In the genomic region with DNA sequence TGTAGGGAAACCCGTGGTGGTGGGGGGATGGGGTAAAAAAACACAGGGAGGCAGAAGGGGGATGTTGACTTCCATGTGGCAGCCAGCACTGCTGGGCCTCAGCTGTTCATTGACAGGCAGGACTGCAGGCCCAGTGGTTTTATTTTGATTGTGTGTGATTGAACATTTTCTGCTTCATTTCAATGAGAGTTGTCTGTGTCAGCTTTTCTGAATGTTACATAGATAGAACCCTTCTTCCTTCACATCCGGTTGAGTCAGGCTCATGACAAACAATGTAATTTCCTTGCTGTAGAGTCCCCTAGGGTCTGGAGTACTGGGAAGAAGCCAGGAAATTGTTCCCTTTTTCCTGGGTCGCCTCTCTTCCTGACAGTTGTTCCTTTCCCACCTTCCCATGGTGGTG, we compare ENCODE assay signal across 13 cellular contexts. TPM values are rescaled to one million over a fixed set of nuclear protein-coding genes. Genes with fewer than 3 reads are reported as not detected.
DNase-seq lines count a peak whose midpoint lies in the region; ATAC-seq and TF ChIP-seq lines count a peak whose summit lies in the region.
"Had no signal": no experiment of that assay in that cellular context is flagged by ENCODE, and none has a peak within 500 bp of the region (broad histone marks: within the 10 kb centered on the region; RNA-seq: fewer than 3 reads in every experiment).

No MANE protein-coding gene starts in this region.

- peak; percentile 15 for ATAC-seq in activated T-helper 17 cell treated with anti-CD3 and anti-CD28 coated beads, Interleukin-2, amount 50 U/mL, for 72 hours (replicated peaks)
- ATAC-seq in left ventricle myocardium superior = peak; percentile 33

- TF ChIP-seq EP300 in esophagus muscularis mucosa (IDR thresholded peaks at IDR 0.05) = no peak

- DNase-seq in A172 (ENCODE audit: low spot score) (peak; percentile 54), H7 (peak; percentile 40), left ventricle myocardium superior (no peak), esophagus muscularis mucosa (ENCODE audit: extremely low spot score) (no peak), SK-N-DZ (ENCODE audit: low spot score) (no peak), DMS79 treated with DMSO at 0.1 percent for 48 hours (lab: John Stamatoyannopoulos, UW) (no peak), cerebellar nuclear complex (lab: John Stamatoyannopoulos, UW) (no peak)
- DNase-seq: activated CD8-positive, alpha-beta memory T cell treated with anti-CD3 and anti-CD28 coated beads, Interleukin-2, amount 50 U/mL, for 48 hours; MV-4-11; tibial artery had no signal

- no peak for TF ChIP-seq POLR2A in esophagus muscularis mucosa (IDR thresholded peaks at IDR 0.05; ENCODE audit: low read depth)

- H3K9me3 Mint-ChIP-seq in activated T-helper 17 cell treated with anti-CD3 and anti-CD28 coated beads, Interleukin-2, amount 50 U/mL, for 72 hours = no peaks in the 10 kb centered on the region

- no peak overlapping the region for H3K4me3 Mint-ChIP-seq in activated T-helper 17 cell treated with anti-CD3 and anti-CD28 coated beads, Interleukin-2, amount 50 U/mL, for 72 hours

- no peaks in the 10 kb centered on the region for H3K36me3 Mint-ChIP-seq in activated T-helper 17 cell treated with anti-CD3 and anti-CD28 coated beads, Interleukin-2, amount 50 U/mL, for 72 hours (ENCODE audit: low read depth)

- H3K27ac Mint-ChIP-seq in activated T-helper 17 cell treated with anti-CD3 and anti-CD28 coated beads, Interleukin-2, amount 50 U/mL, for 72 hours = peak overlapping the region; percentile 11

- peaks cover 9% of the 10 kb centered on the region for H3K4me1 Mint-ChIP-seq in activated T-helper 17 cell treated with anti-CD3 and anti-CD28 coated beads, Interleukin-2, amount 50 U/mL, for 72 hours

- no peak overlapping the region for H3K4me3 ChIP-seq in H7 (ENCODE audit: insufficient read depth, low read depth, low read length)
- no peak overlapping the region for H3K4me3 ChIP-seq in esophagus muscularis mucosa
- H3K4me3 ChIP-seq: ascending aorta, tibial artery had no signal

- intact Hi-C loops in left ventricle myocardium superior (cut with micrococcal nuclease) = no loop called here
- intact Hi-C loops in esophagus muscularis mucosa (cut with DNase I) = no loop called here

- no peak for TF ChIP-seq CTCF in esophagus muscularis mucosa (IDR thresholded peaks at IDR 0.05)

- H3K36me3 ChIP-seq in H7 (replicated peaks; ENCODE audit: control insufficient read depth, insufficient read depth, low read length) (no peaks in the 10 kb centered on the region), esophagus muscularis mucosa (no peaks in the 10 kb centered on the region)
- H3K36me3 ChIP-seq: ascending aorta, tibial artery had no signal

- no peaks in the 10 kb centered on the region for H3K27me3 Mint-ChIP-seq in activated T-helper 17 cell treated with anti-CD3 and anti-CD28 coated beads, Interleukin-2, amount 50 U/mL, for 72 hours

- H3K27ac ChIP-seq in esophagus muscularis mucosa (replicated peaks in 1 of 4) = no peak overlapping the region
- H3K27ac ChIP-seq: ascending aorta, C4-2B, tibial artery had no signal

- peaks cover 5% of the 10 kb centered on the region; the same call in 1 of the 2 replicates for H3K27me3 ChIP-seq in H7 (ENCODE audit: control insufficient read depth, insufficient read depth, low read length)
- peaks cover 0 to 7% (median 0%) of the 10 kb centered on the region in 4 donors for H3K27me3 ChIP-seq in esophagus muscularis mucosa
- H3K27me3 ChIP-seq: ascending aorta, tibial artery had no signal

- no peaks in the 10 kb centered on the region for H3K9me3 ChIP-seq in esophagus muscularis mucosa
- H3K9me3 ChIP-seq: ascending aorta, tibial artery had no signal

- H3K4me1 ChIP-seq in esophagus muscularis mucosa = peaks cover 0 to under 1% (median 0%) of the 10 kb centered on the region in 4 donors
- H3K4me1 ChIP-seq: ascending aorta, tibial artery had no signal

- WGBS in esophagus muscularis mucosa = 14% methylated on average over 3 of the region's 3 CpGs

RNA-seq across cellular contexts. Expression of a gene that starts 8.2 kb away (rescaled TPM):
- total RNA-seq in A172 (2014; rRNA removed; shearing (Covaris generic)) = 1.1 and 1.5 TPM in 2 replicates
- total RNA-seq in H7 (2014; rRNA removed; shearing (Covaris generic)) = 40.0 and 40.3 TPM in 2 replicates
- 1 to 10 TPM; 2.4 to 9.6 TPM for total RNA-seq in activated T-helper 17 cell treated with anti-CD3 and anti-CD28 coated beads, Interleukin-2, amount 50 U/mL, for 72 hours
- total RNA-seq in left ventricle myocardium superior (2.3 TPM), esophagus muscularis mucosa (1 to 10 TPM; 4.2 to 7.2 (median 7.0) TPM)
- 13.3 and 13.8 TPM in 2 replicates for polyA plus RNA-seq in SK-N-DZ (2014; cell fraction: cytosol; rRNA removed)
- polyA plus RNA-seq in SK-N-DZ (2014; cell fraction: nucleus; rRNA removed) = 6.0 and 7.1 TPM in 2 replicates

RNA-seq across cellular contexts. Expression of a gene that starts 26.9 kb away (rescaled TPM):
- total RNA-seq in A172 (2014; rRNA removed; shearing (Covaris generic)) = 124 and 129 TPM in 2 replicates
- 154 and 185 TPM in 2 replicates for total RNA-seq in H7 (2014; rRNA removed; shearing (Covaris generic))
- total RNA-seq in activated T-helper 17 cell treated with anti-CD3 and anti-CD28 coated beads, Interleukin-2, amount 50 U/mL, for 72 hours = 100 to 1,000 TPM; 242 to 337 TPM
- 1,577 TPM for total RNA-seq in left ventricle myocardium superior
- 10 to 100 TPM; 58.6 to 86.2 (median 75.5) TPM for total RNA-seq in esophagus muscularis mucosa
- 284 and 377 TPM in 2 replicates for polyA plus RNA-seq in SK-N-DZ (2014; cell fraction: cytosol; rRNA removed)
- polyA plus RNA-seq in SK-N-DZ (2014; cell fraction: nucleus; rRNA removed) = 228 and 275 TPM in 2 replicates

RNA-seq across cellular contexts. Expression of a gene that starts 30.6 kb away (rescaled TPM):
- 4.7 and 5.9 TPM in 2 replicates for total RNA-seq in A172 (2014; rRNA removed; shearing (Covaris generic))
- total RNA-seq in H7 (2014; rRNA removed; shearing (Covaris generic)) = 17.7 and 23.0 TPM in 2 replicates
- 1 to 10 TPM; 5.1 to 5.3 TPM for total RNA-seq in activated T-helper 17 cell treated with anti-CD3 and anti-CD28 coated beads, Interleukin-2, amount 50 U/mL, for 72 hours
- 2.8 TPM for total RNA-seq in left ventricle myocardium superior
- 1 to 10 TPM; 3.3 to 6.4 (median 4.3) TPM for total RNA-seq in esophagus muscularis mucosa
- 49.6 and 50.5 TPM in 2 replicates for polyA plus RNA-seq in SK-N-DZ (2014; cell fraction: cytosol; rRNA removed)
- polyA plus RNA-seq in SK-N-DZ (2014; cell fraction: nucleus; rRNA removed) = 80.5 and 89.5 TPM in 2 replicates

RNA-seq across cellular contexts. Expression of a gene that starts 58.1 kb away (rescaled TPM):
- total RNA-seq in A172 (2014; rRNA removed; shearing (Covaris generic)) = 26.6 and 28.6 TPM in 2 replicates
- total RNA-seq in H7 (2014; rRNA removed; shearing (Covaris generic)) = 52.1 and 72.0 TPM in 2 replicates
- 10 to 100 TPM; 65.6 to 98.3 TPM for total RNA-seq in activated T-helper 17 cell treated with anti-CD3 and anti-CD28 coated beads, Interleukin-2, amount 50 U/mL, for 72 hours
- total RNA-seq in left ventricle myocardium superior = 110 TPM
- 10 to 100 TPM; 60.8 to 92.0 (median 84.3) TPM for total RNA-seq in esophagus muscularis mucosa
- polyA plus RNA-seq in SK-N-DZ (2014; cell fraction: cytosol; rRNA removed) = 103 TPM in 2 replicates
- polyA plus RNA-seq in SK-N-DZ (2014; cell fraction: nucleus; rRNA removed) = 264 and 306 TPM in 2 replicates

RNA-seq across cellular contexts. Expression of a gene that starts 58.6 kb away (rescaled TPM):
- 16.1 and 19.1 TPM in 2 replicates for total RNA-seq in A172 (2014; rRNA removed; shearing (Covaris generic))
- 34.4 and 35.2 TPM in 2 replicates for total RNA-seq in H7 (2014; rRNA removed; shearing (Covaris generic))
- total RNA-seq in activated T-helper 17 cell treated with anti-CD3 and anti-CD28 coated beads, Interleukin-2, amount 50 U/mL, for 72 hours = 10 to 100 TPM; 24.2 to 27.5 TPM
- total RNA-seq in left ventricle myocardium superior (5.1 TPM), esophagus muscularis mucosa (1 to 10 TPM; 6.4 to 8.9 (median 7.4) TPM)
- polyA plus RNA-seq in SK-N-DZ (2014; cell fraction: cytosol; rRNA removed) = 20.4 and 33.5 TPM in 2 replicates
- 23.3 and 50.7 TPM in 2 replicates for polyA plus RNA-seq in SK-N-DZ (2014; cell fraction: nucleus; rRNA removed)

Comparison
In these comparisons a context has a peak if more than half of its experiments do, and no peak if none do; other contexts are left out.
1. DNase-seq: peak in A172 (single experiment) and H7 (single experiment); none in left ventricle myocardium superior (single experiment), esophagus muscularis mucosa (single experiment), SK-N-DZ (single experiment), DMS79 treated with DMSO at 0.1 percent for 48 hours (single experiment) and cerebellar nuclear complex (0 of 2).